Comparison of ENCODE assay signal across 22 cellular contexts in genomic region chr7:94053532-94053931, GRCh38.
"Had no signal": no experiment of that assay in that cellular context is flagged by ENCODE, and none has a peak within 500 bp of the region (broad histone marks: within the 10 kb centered on the region; RNA-seq: fewer than 3 reads in every experiment).

No MANE protein-coding gene starts in this region.

- H3K27ac Mint-ChIP-seq: activated CD4-positive, alpha-beta memory T cell treated with anti-CD3 and anti-CD28 coated beads for 36 hours; activated naive CD4-positive, alpha-beta T cell treated with anti-CD3 and anti-CD28 coated beads for 36 hours; activated naive CD8-positive, alpha-beta T cell treated with anti-CD3 and anti-CD28 coated beads, Interleukin-2, amount 10 ng/mL, durations not matched to agents 7 days and 5 days; activated T-cell treated with anti-CD3 and anti-CD28 coated beads, Interleukin-2, amount 50 U/mL, for 72 hours had no signal

- H3K79me2 ChIP-seq: parathyroid adenoma had no signal

- H2AFZ ChIP-seq: parathyroid adenoma had no signal

- ATAC-seq: activated T-cell treated with anti-CD3 and anti-CD28 coated beads, Interleukin-2, amount 50 U/mL, for 72 hours; gastrocnemius medialis; right lobe of liver; stimulated activated naive B cell treated with anti-CD40 and anti-IgM and Interleukin-4, amounts not matched to agents 10 μg/mL and 1 μg/mL and 100 μg/mL, for 72 hours had no signal

- H3K36me3 ChIP-seq: esophagus muscularis mucosa, gastrocnemius medialis, right lobe of liver, uterus had no signal

- H3K4me3 ChIP-seq: coronary artery, esophagus muscularis mucosa, gastrocnemius medialis, right lobe of liver, skin epidermis, testis, uterus had no signal

- H3K27ac ChIP-seq: coronary artery, esophagus muscularis mucosa, gastrocnemius medialis, parathyroid adenoma, right lobe of liver, skin epidermis, testis, uterus had no signal

- H3K4me1 ChIP-seq: esophagus muscularis mucosa, gastrocnemius medialis, parathyroid adenoma, testis, uterus had no signal

- H3K9ac ChIP-seq: parathyroid adenoma had no signal

- H3K27me3 Mint-ChIP-seq: stimulated activated naive B cell treated with anti-CD40 and anti-IgM and Interleukin-4, amounts not matched to agents 10 μg/mL and 1 μg/mL and 100 μg/mL, for 72 hours had no signal

- H3K36me3 Mint-ChIP-seq: activated CD4-positive, alpha-beta memory T cell treated with anti-CD3 and anti-CD28 coated beads for 36 hours; activated naive CD8-positive, alpha-beta T cell treated with anti-CD3 and anti-CD28 coated beads, Interleukin-2, amount 10 ng/mL, durations not matched to agents 7 days and 5 days had no signal

- H3K9me3 Mint-ChIP-seq: activated CD4-positive, alpha-beta memory T cell treated with anti-CD3 and anti-CD28 coated beads for 36 hours; activated naive CD4-positive, alpha-beta T cell treated with anti-CD3 and anti-CD28 coated beads for 36 hours had no signal

- H3K9me3 ChIP-seq: esophagus muscularis mucosa, gastrocnemius medialis, right lobe of liver, testis, uterus had no signal

- H3K4me3 Mint-ChIP-seq: activated CD4-positive, alpha-beta memory T cell treated with anti-CD3 and anti-CD28 coated beads for 36 hours; activated naive CD4-positive, alpha-beta T cell treated with anti-CD3 and anti-CD28 coated beads for 36 hours; activated naive CD8-positive, alpha-beta T cell treated with anti-CD3 and anti-CD28 coated beads, Interleukin-2, amount 10 ng/mL, durations not matched to agents 7 days and 5 days; activated T-cell treated with anti-CD3 and anti-CD28 coated beads, Interleukin-2, amount 50 U/mL, for 72 hours had no signal

- H3K27me3 ChIP-seq: gastrocnemius medialis, right lobe of liver, testis, uterus had no signal

- DNase-seq: activated CD4-positive, alpha-beta memory T cell treated with anti-CD3 and anti-CD28 coated beads for 36 hours; activated CD4-positive, alpha-beta T cell treated with anti-CD3 and anti-CD28 coated beads for 48 hours; activated CD4-positive, CD25-positive, alpha-beta regulatory T cell; activated effector memory CD4-positive, alpha-beta T cell treated with Interleukin-2 at 50 U/mL for 16 hours; activated naive CD4-positive, alpha-beta T cell treated with anti-CD3 and anti-CD28 coated beads for 36 hours; activated naive CD8-positive, alpha-beta T cell treated with anti-CD3 and anti-CD28 coated beads, Interleukin-2, amount 10 ng/mL, durations not matched to agents 7 days and 5 days; activated T-cell treated with anti-CD3 and anti-CD28 coated beads, Interleukin-2, amount 50 U/mL, for 72 hours; amniotic stem cell; cerebellar nuclear complex; gastrocnemius medialis; hypothalamus; nucleus accumbens; right lobe of liver; stimulated activated CD4-positive, alpha-beta T cell treated with anti-CD3 and anti-CD28 coated beads, Interleukin-15, amount 100 ng/mL, for 24 hours; stimulated activated naive B cell treated with anti-CD40 and anti-IgM and Interleukin-4, amounts not matched to agents 10 μg/mL and 1 μg/mL and 100 μg/mL, for 72 hours; testis; trophoblast cell; uterus had no signal
